ENCODE assay signal across 23 cellular contexts in the genomic region with DNA sequence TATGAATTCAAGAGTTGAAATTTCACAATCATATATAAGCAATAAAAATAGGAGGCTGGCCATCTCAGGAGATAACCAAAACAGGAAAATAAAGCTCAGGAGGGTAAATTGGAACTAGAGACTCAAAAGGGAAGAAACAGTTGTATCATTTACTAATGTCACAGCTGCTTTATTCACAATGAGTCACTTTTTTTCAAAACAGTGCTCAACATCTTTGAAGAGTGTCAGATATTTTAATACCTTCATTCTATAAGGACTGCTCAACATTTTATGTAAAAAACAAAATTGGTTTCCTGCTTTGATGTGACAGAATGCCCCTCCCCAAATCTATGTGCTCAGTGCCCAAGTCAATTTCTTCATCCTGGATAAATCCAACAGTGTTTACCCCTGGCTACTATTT.
DNase-seq lines count a peak whose midpoint lies in the region; ATAC-seq and TF ChIP-seq lines count a peak whose summit lies in the region.
"Had no signal": no experiment of that assay in that cellular context is flagged by ENCODE, and none has a peak within 500 bp of the region (broad histone marks: within the 10 kb centered on the region; RNA-seq: fewer than 3 reads in every experiment).

No MANE protein-coding gene starts in this region.

- no peaks in the 10 kb centered on the region for H3K9me2 ChIP-seq in PC-3 (replicated peaks; ENCODE audit: low read length)

- dilution Hi-C loops in mammary epithelial cell (cut with HindIII; ENCODE audit: low sequenced_read_pairs), result no loop called here

- in situ Hi-C loops in mammary epithelial cell (cut with MboI; ENCODE audit: low sequenced_read_pairs in 2 of 2), result no loop called here

- H3K79me2 ChIP-seq in mammary epithelial cell (ENCODE audit: insufficient read depth, low read length) (no peaks in the 10 kb centered on the region), PC-3 (ENCODE audit: low read length) (no peaks in the 10 kb centered on the region)
- H3K79me2 ChIP-seq: parathyroid adenoma had no signal

- POLR2A ChIA-PET in MCF 10A (lab: Yijun Ruan, JAX), result no interaction called here
- POLR2A ChIA-PET in PC-3 (lab: Charles Lee; ENCODE audit: unreplicated experiment), result no interaction called here

- peaks cover 20% of the 10 kb centered on the region for H3K4me1 Mint-ChIP-seq in MCF 10A (ENCODE audit: insufficient read depth, unreplicated experiment)
- no peaks in the 10 kb centered on the region for H3K4me1 Mint-ChIP-seq in activated T-helper 17 cell treated with anti-CD3 and anti-CD28 coated beads, Interleukin-2, amount 50 U/mL, for 72 hours
- H3K4me1 Mint-ChIP-seq: stimulated activated naive B cell treated with anti-CD40 and anti-IgM and Interleukin-4, amounts not matched to agents 10 μg/mL and 1 μg/mL and 100 μg/mL, for 72 hours had no signal

- H3F3A ChIP-seq in PC-3 (ENCODE audit: low read length, unreplicated experiment), result peaks cover 9% of the 10 kb centered on the region

- ATAC-seq in PC-3 (no peak), heart left ventricle (no peak)
- no peak for ATAC-seq in activated T-helper 17 cell treated with anti-CD3 and anti-CD28 coated beads, Interleukin-2, amount 50 U/mL, for 72 hours (replicated peaks)
- ATAC-seq: naive thymus-derived CD4-positive, alpha-beta T cell; stimulated activated naive B cell treated with anti-CD40 and anti-IgM and Interleukin-4, amounts not matched to agents 10 μg/mL and 1 μg/mL and 100 μg/mL, for 72 hours had no signal

- H3K4me3 ChIP-seq in mammary epithelial cell (replicated peaks in 1 of 3; ENCODE audit: insufficient read depth in 1 of 3, low read depth in 2 of 3, low read length in 3 of 3), result no peak overlapping the region
- H3K4me3 ChIP-seq in PC-3 (ENCODE audit: low read length), result no peak overlapping the region
- H3K4me3 ChIP-seq in fibroblast of the aortic adventitia (ENCODE audit: low read depth, low read length), result no peak overlapping the region
- H3K4me3 ChIP-seq in heart left ventricle, result no peak overlapping the region
- H3K4me3 ChIP-seq: cardiac muscle cell, sigmoid colon, testis had no signal

- H3K9me3 ChIP-seq in mammary epithelial cell (replicated peaks; ENCODE audit: insufficient read depth, low read length) (no peaks in the 10 kb centered on the region), PC-3 (ENCODE audit: low read length) (no peaks in the 10 kb centered on the region), heart left ventricle (peaks cover 0 to 8% (median 0%) of the 10 kb centered on the region in 12 donors)
- H3K9me3 ChIP-seq: sigmoid colon, testis had no signal

- BruUV-seq in MCF 10A (replicated peaks; lab: Mats Ljungman, UMichigan) (no TSS peak), mammary epithelial cell (replicated peaks; lab: Mats Ljungman, UMichigan) (no TSS peak), PC-3 (replicated peaks; lab: Mats Ljungman, UMichigan) (no TSS peak)

- H3K4me2 ChIP-seq in mammary epithelial cell (ENCODE audit: insufficient read depth, low read depth, low read length) (no peak overlapping the region), PC-3 (ENCODE audit: low read length) (peak overlapping the region; percentile 34; the same call in 1 of the 2 replicates)

- H3K27me3 ChIP-seq in mammary epithelial cell (ENCODE audit: insufficient read depth, low read length), result no peaks in the 10 kb centered on the region
- no peaks in the 10 kb centered on the region for H3K27me3 ChIP-seq in PC-3 (ENCODE audit: low read length)
- H3K27me3 ChIP-seq in heart left ventricle, result no peaks in the 10 kb centered on the region
- H3K27me3 ChIP-seq: cardiac muscle cell, sigmoid colon, testis had no signal

- CTCF ChIA-PET in MCF 10A (lab: Yijun Ruan, JAX) (no interaction called here), mammary epithelial cell (lab: Charles Lee; ENCODE audit: low non-redundant PET) (no interaction called here), PC-3 (lab: Charles Lee) (interaction anchor here (0.7 kb wide), 1 partner anchor 11 kb away, joined by 3 read pairs; no protein-coding TSS in a partner anchor)

- H3K9me3 Mint-ChIP-seq in MCF 10A (ENCODE audit: unreplicated experiment), result no peaks in the 10 kb centered on the region
- no peaks in the 10 kb centered on the region for H3K9me3 Mint-ChIP-seq in activated T-helper 17 cell treated with anti-CD3 and anti-CD28 coated beads, Interleukin-2, amount 50 U/mL, for 72 hours
- H3K9me3 Mint-ChIP-seq: T-helper 1 cell treated with Interleukin-12 subunit alpha and Interleukin-12 subunit beta and Interleukin-4 antibody, amounts not matched to agents 30 μg/mL and 1 μg/mL, for 36 hours had no signal

- H3K4me3 Mint-ChIP-seq in MCF 10A (ENCODE audit: unreplicated experiment), result no peak overlapping the region
- H3K4me3 Mint-ChIP-seq in activated T-helper 17 cell treated with anti-CD3 and anti-CD28 coated beads, Interleukin-2, amount 50 U/mL, for 72 hours, result no peak overlapping the region
- H3K4me3 Mint-ChIP-seq: activated CD4-positive, alpha-beta T cell treated with anti-CD3 and anti-CD28 coated beads, Interleukin-2, amount 10 ng/mL, durations not matched to agents 7 days and 5 days; naive thymus-derived CD4-positive, alpha-beta T cell; stimulated activated naive B cell treated with anti-CD40 and anti-IgM and Interleukin-4, amounts not matched to agents 10 μg/mL and 1 μg/mL and 100 μg/mL, for 72 hours; T-helper 1 cell treated with Interleukin-12 subunit alpha and Interleukin-12 subunit beta and Interleukin-4 antibody, amounts not matched to agents 30 μg/mL and 1 μg/mL, for 36 hours had no signal

- DNase-seq in MCF 10A (ENCODE audit: unreplicated experiment), result peak; percentile 11
- no peak for DNase-seq in mammary epithelial cell
- peak; percentile 10 for DNase-seq in PC-3
- peak; percentile 4 for DNase-seq in fibroblast of the aortic adventitia (ENCODE audit: low read depth)
- DNase-seq in D341Med (ENCODE audit: low spot score), result no peak
- no peak for DNase-seq in heart left ventricle
- no peak for DNase-seq in NCI-H187 (lab: John Stamatoyannopoulos, UW)
- DNase-seq: activated CD4-positive, alpha-beta T cell treated with anti-CD3 and anti-CD28 coated beads, Interleukin-2, amount 10 ng/mL, durations not matched to agents 7 days and 5 days; DMS 273 treated with DMSO at 0.1 percent for 48 hours; KG1; naive thymus-derived CD4-positive, alpha-beta T cell; NCI-H1930; NCI-H526 treated with DMSO at 0.1 percent for 48 hours; sigmoid colon; stimulated activated CD4-positive, alpha-beta T cell treated with anti-CD3 and anti-CD28 coated beads, Interleukin-1b, Interleukin-23, amount 100 ng/mL, for 48 hours; stimulated activated naive B cell treated with anti-CD40 and anti-IgM and Interleukin-4, amounts not matched to agents 10 μg/mL and 1 μg/mL and 100 μg/mL, for 72 hours; testis had no signal

- no peaks in the 10 kb centered on the region for H3K27me3 Mint-ChIP-seq in MCF 10A (ENCODE audit: insufficient read depth, unreplicated experiment)
- no peaks in the 10 kb centered on the region for H3K27me3 Mint-ChIP-seq in activated T-helper 17 cell treated with anti-CD3 and anti-CD28 coated beads, Interleukin-2, amount 50 U/mL, for 72 hours
- H3K27me3 Mint-ChIP-seq: activated CD4-positive, alpha-beta T cell treated with anti-CD3 and anti-CD28 coated beads, Interleukin-2, amount 10 ng/mL, durations not matched to agents 7 days and 5 days; naive thymus-derived CD4-positive, alpha-beta T cell; stimulated activated naive B cell treated with anti-CD40 and anti-IgM and Interleukin-4, amounts not matched to agents 10 μg/mL and 1 μg/mL and 100 μg/mL, for 72 hours had no signal

- H3K9ac ChIP-seq in mammary epithelial cell (ENCODE audit: insufficient read depth, low read length) (no peak overlapping the region), PC-3 (ENCODE audit: low read length) (no peak overlapping the region)
- H3K9ac ChIP-seq: parathyroid adenoma had no signal

- no peak for TF ChIP-seq CTCF in MCF 10A (IDR thresholded peaks at IDR 0.05; ENCODE audit: unreplicated experiment)
- TF ChIP-seq CTCF in mammary epithelial cell (conservative IDR thresholded peaks at IDR 0.05 in 1 of 2, IDR thresholded peaks at IDR 0.05 in 1 of 2; ENCODE audit: extremely low read depth in 1 of 2, insufficient read depth in 1 of 2, low read depth in 1 of 2, low read length in 2 of 2), result no peak
- TF ChIP-seq CTCF in PC-3 (conservative IDR thresholded peaks at IDR 0.05; ENCODE audit: low read depth, low read length), result no peak
- no peak for TF ChIP-seq CTCF in fibroblast of the aortic adventitia (IDR thresholded peaks at IDR 0.05; ENCODE audit: insufficient read depth, low read length)
- no peak for TF ChIP-seq CTCF in heart left ventricle (IDR thresholded peaks at IDR 0.05)

- intact Hi-C loops in MCF 10A (cut with micrococcal nuclease), result no loop called here
- intact Hi-C loops in mammary epithelial cell (cut with micrococcal nuclease), result no loop called here
- intact Hi-C loops in PC-3 (cut with micrococcal nuclease), result no loop called here
- intact Hi-C loops in heart left ventricle (cut with DNase I), result no loop called here

- TF ChIP-seq POLR2A in heart left ventricle (IDR thresholded peaks at IDR 0.05), result no peak

- no peak overlapping the region for H2AFZ ChIP-seq in mammary epithelial cell (ENCODE audit: low read depth, low read length)
- no peak overlapping the region for H2AFZ ChIP-seq in PC-3 (ENCODE audit: low read length)
- H2AFZ ChIP-seq: parathyroid adenoma had no signal

- no peak overlapping the region for H3K27ac ChIP-seq in mammary epithelial cell (ENCODE audit: insufficient read depth, low read depth, low read length)
- H3K27ac ChIP-seq in PC-3 (ENCODE audit: low read length), result peak overlapping the region; percentile 37
- no peak overlapping the region for H3K27ac ChIP-seq in heart left ventricle
- H3K27ac ChIP-seq: C4-2B, cardiac muscle cell, parathyroid adenoma, sigmoid colon, testis, VCaP had no signal

- H3K4me1 ChIP-seq in mammary epithelial cell (ENCODE audit: insufficient read depth, low read length) (peaks cover 13% of the 10 kb centered on the region), PC-3 (ENCODE audit: insufficient read depth, low read length) (peaks cover 27% of the 10 kb centered on the region), heart left ventricle (peaks cover 0 to 8% (median 0%) of the 10 kb centered on the region in 12 donors)
- H3K4me1 ChIP-seq: parathyroid adenoma, testis had no signal

- H3K36me3 ChIP-seq in mammary epithelial cell (ENCODE audit: insufficient read depth, low read length) (no peaks in the 10 kb centered on the region), PC-3 (ENCODE audit: low read depth, low read length) (no peaks in the 10 kb centered on the region), heart left ventricle (peaks cover 0 to 100% (median 78%) of the 10 kb centered on the region in 9 donors)
- H3K36me3 ChIP-seq: cardiac muscle cell had no signal

- H3K27ac Mint-ChIP-seq in MCF 10A (ENCODE audit: low read depth, unreplicated experiment), result no peak overlapping the region
- no peak overlapping the region for H3K27ac Mint-ChIP-seq in activated T-helper 17 cell treated with anti-CD3 and anti-CD28 coated beads, Interleukin-2, amount 50 U/mL, for 72 hours
- H3K27ac Mint-ChIP-seq: activated CD4-positive, alpha-beta T cell treated with anti-CD3 and anti-CD28 coated beads, Interleukin-2, amount 10 ng/mL, durations not matched to agents 7 days and 5 days; stimulated activated naive B cell treated with anti-CD40 and anti-IgM and Interleukin-4, amounts not matched to agents 10 μg/mL and 1 μg/mL and 100 μg/mL, for 72 hours; T-helper 1 cell treated with Interleukin-12 subunit alpha and Interleukin-12 subunit beta and Interleukin-4 antibody, amounts not matched to agents 30 μg/mL and 1 μg/mL, for 36 hours had no signal

- H4K20me1 ChIP-seq in mammary epithelial cell (ENCODE audit: insufficient read depth, low read length) (no peaks in the 10 kb centered on the region), PC-3 (ENCODE audit: low read length) (no peaks in the 10 kb centered on the region)

- no peaks in the 10 kb centered on the region for H3K36me3 Mint-ChIP-seq in MCF 10A (ENCODE audit: insufficient read depth, unreplicated experiment)
- peaks cover 94% of the 10 kb centered on the region for H3K36me3 Mint-ChIP-seq in activated T-helper 17 cell treated with anti-CD3 and anti-CD28 coated beads, Interleukin-2, amount 50 U/mL, for 72 hours (ENCODE audit: low read depth)

Comparison
In these comparisons a context has a peak if more than half of its experiments do, and no peak if none do; other contexts are left out.
1. DNase-seq: peak in MCF 10A (single experiment), PC-3 (single experiment) and fibroblast of the aortic adventitia (single experiment); none in mammary epithelial cell (single experiment), D341Med (single experiment), heart left ventricle (0 of 5) and NCI-H187 (0 of 2).